ENCODE assay signal across 19 cellular contexts in genomic region chr11:64151337-64151736, GRCh38. TPM values are rescaled to one million over a fixed set of nuclear protein-coding genes. Genes with fewer than 3 reads are reported as not detected.
A peak's percentile ranks its signal among the peaks of the same experiment; 100 is the strongest.
DNase-seq lines count a peak whose midpoint lies in the region; ATAC-seq, FAIRE-seq and TF ChIP-seq lines count a peak whose summit lies in the region.
"Had no signal": no experiment of that assay in that cellular context is flagged by ENCODE, and none has a peak within 500 bp of the region (broad histone marks: within the 10 kb centered on the region; RNA-seq: fewer than 3 reads in every experiment).

No MANE protein-coding gene starts in this region.

- CTCF ChIA-PET in HepG2 (lab: Yijun Ruan, JAX; ENCODE audit: low intra/inter-chr PET ratio, low total read pairs), result no interaction called here

- H3K9me3 ChIP-seq in heart left ventricle (no peaks in the 10 kb centered on the region), HepG2 (ENCODE audit: low read length) (no peaks in the 10 kb centered on the region), right lobe of liver (no peaks in the 10 kb centered on the region), psoas muscle (no peaks in the 10 kb centered on the region), thyroid gland (no peaks in the 10 kb centered on the region)
- H3K9me3 ChIP-seq: BLaER1 had no signal

- no peak overlapping the region for H3K4me3 ChIP-seq in heart left ventricle
- H3K4me3 ChIP-seq in HepG2 (replicated peaks in 1 of 3; ENCODE audit: insufficient read depth in 1 of 3, low read depth in 2 of 3, low read length in 3 of 3), result no peak overlapping the region
- no peak overlapping the region for H3K4me3 ChIP-seq in right lobe of liver
- H3K4me3 ChIP-seq in psoas muscle, result peak overlapping the region; percentile 11
- no peak overlapping the region for H3K4me3 ChIP-seq in thyroid gland (replicated peaks in 1 of 3)
- H3K4me3 ChIP-seq: BLaER1, GM12878 had no signal

- ATAC-seq in heart left ventricle, result no peak
- ATAC-seq in Right ventricle myocardium superior (ENCODE audit: poor library complexity), result no peak
- no peak for ATAC-seq in HepG2
- no peak for ATAC-seq in right lobe of liver
- ATAC-seq in psoas muscle, result no peak
- no peak for ATAC-seq in HG03280 (IDR thresholded peaks at IDR 0.05; ENCODE audit: unreplicated experiment)
- ATAC-seq: GM12878, HCT116 had no signal

- TF ChIP-seq CTCF in heart left ventricle (IDR thresholded peaks at IDR 0.05), result no peak
- no peak for TF ChIP-seq CTCF in HepG2 (CRISPR knock-in tag; IDR thresholded peaks at IDR 0.05)
- TF ChIP-seq CTCF in right lobe of liver (IDR thresholded peaks at IDR 0.05), result no peak
- no peak for TF ChIP-seq CTCF in psoas muscle (IDR thresholded peaks at IDR 0.05)
- TF ChIP-seq CTCF in thyroid gland (IDR thresholded peaks at IDR 0.05), result no peak

- intact Hi-C loops in heart left ventricle (cut with DNase I), result loop anchor here in 3 of 10 donors (1.0 to 5.0 kb wide), 2 partner anchors 151 to 314 kb away; partner anchors contain the start of gene MARK2 (in 2 of the 3)
- intact Hi-C loops in Right ventricle myocardium superior (cut with DNase I), result loop anchor here (10.0 kb wide), 1 partner anchor 307 kb away; no protein-coding TSS in a partner anchor
- intact Hi-C loops in HepG2 (cut with micrococcal nuclease; ENCODE audit: unreplicated experiment), result loop anchor here (10.0 kb wide), 1 partner anchor 317 kb away; the partner anchor contains the start of gene MARK2
- intact Hi-C loops in right lobe of liver (cut with DNase I), result loop anchor here (2.0 to 5.0 kb wide), 2 partner anchors 151 to 154 kb away; no protein-coding TSS in a partner anchor
- intact Hi-C loops in psoas muscle (cut with DNase I), result loop anchor here (5.0 to 10.0 kb wide), 3 partner anchors 314 to 387 kb away; partner anchors contain the start of genes MARK2 (in 2 of the 2) and ZFTA (in 1 of the 2)
- intact Hi-C loops in thyroid gland (cut with DNase I), result loop anchor here (5.0 kb wide), 1 partner anchor 314 kb away; the partner anchor contains the start of gene MARK2

- H3K4me1 ChIP-seq in heart left ventricle, result peaks cover 0 to 61% (median 21%) of the 10 kb centered on the region in 12 donors
- peaks cover 22% of the 10 kb centered on the region for H3K4me1 ChIP-seq in HepG2 (ENCODE audit: insufficient read depth, low read length)
- H3K4me1 ChIP-seq in right lobe of liver, result peaks cover 0 to 13% (median 6%) of the 10 kb centered on the region in 4 donors
- H3K4me1 ChIP-seq in psoas muscle, result peaks cover 61% of the 10 kb centered on the region
- peaks cover 32 to 38% of the 10 kb centered on the region in 2 donors for H3K4me1 ChIP-seq in thyroid gland

- POLR2A ChIA-PET in HepG2 (lab: Yijun Ruan, JAX), result no interaction called here

- H2AFZ ChIP-seq in HepG2 (ENCODE audit: low read length), result no peak overlapping the region

- H3K27me3 ChIP-seq in heart left ventricle (no peaks in the 10 kb centered on the region), HepG2 (ENCODE audit: control insufficient read depth in 1 of 2, insufficient read depth in 2 of 2, low read length in 2 of 2) (no peaks in the 10 kb centered on the region), right lobe of liver (no peaks in the 10 kb centered on the region), psoas muscle (ENCODE audit: insufficient read depth in 3 of 3, low read length in 2 of 3) (no peaks in the 10 kb centered on the region), thyroid gland (no peaks in the 10 kb centered on the region)
- H3K27me3 ChIP-seq: BLaER1 had no signal

- no peak for TF ChIP-seq POLR2A in heart left ventricle (IDR thresholded peaks at IDR 0.05)
- no peak for TF ChIP-seq POLR2A in HepG2 (IDR thresholded peaks at IDR 0.05; ENCODE audit: insufficient read depth in 1 of 2, low read depth in 2 of 2, low read length in 2 of 2)
- TF ChIP-seq POLR2A in right lobe of liver (IDR thresholded peaks at IDR 0.05), result no peak
- no peak for TF ChIP-seq POLR2A in thyroid gland (IDR thresholded peaks at IDR 0.05)

- H3K79me2 ChIP-seq in HepG2 (ENCODE audit: insufficient read depth, low read length), result no peaks in the 10 kb centered on the region

- H3K4me2 ChIP-seq in HepG2 (ENCODE audit: low read depth, low read length), result no peak overlapping the region
- H3K4me2 ChIP-seq: BLaER1 had no signal

- in situ Hi-C loops in HepG2 (cut with HindIII; ENCODE audit: extremely low pct_ligation_motif_present, low pct_unique_long_range_greater_than_20kb), result no loop called here

- BruUV-seq in HepG2 (replicated peaks; lab: Mats Ljungman, UMichigan), result no TSS peak

- TF ChIP-seq EP300 in HepG2 (IDR thresholded peaks at IDR 0.05; ENCODE audit: low read depth in 2 of 2, low read length in 2 of 2) (no peak), HepG2 (CRISPR knock-in tag; IDR thresholded peaks at IDR 0.05; ENCODE audit: borderline replicate concordance) (no peak)

- no peak for TF ChIP-seq RAD21 in HepG2 (CRISPR knock-in tag; IDR thresholded peaks at IDR 0.05)

- peak overlapping the region in 9 of 12 donors; percentile 6 to 83 (median 76) for H3K27ac ChIP-seq in heart left ventricle
- H3K27ac ChIP-seq in HepG2 (ENCODE audit: extremely low read length, insufficient read depth, low read length), result no peak overlapping the region
- no peak overlapping the region for H3K27ac ChIP-seq in right lobe of liver
- peak overlapping the region; percentile 77 for H3K27ac ChIP-seq in psoas muscle
- H3K27ac ChIP-seq in thyroid gland, result peak overlapping the region; percentile 68 to 73 (median 68)

- no peak for FAIRE-seq in HepG2 (lab: Jason Lieb, UNC)
- FAIRE-seq: GM12878, HTR-8/SVneo had no signal

- WGBS in heart left ventricle, 4 donors, result 91 to 98% (median 96%) methylated on average over 5 to 8 of the region's 8 CpGs
- 95% methylated on average over 5 of the region's 8 CpGs for whole genome bisulfite sequencing in HepG2 (ENCODE audit: low lambda C conversion rate)
- WGBS in right lobe of liver (ENCODE audit: insufficient coverage, low coverage, low lambda C conversion rate, missing lambda C conversion rate), result 83% methylated on average over 1 of the region's 8 CpGs
- 79 to 89% (median 83%) methylated on average over 8 of the region's 8 CpGs for WGBS in psoas muscle, 3 donors
- WGBS in thyroid gland, 2 donors, result 87 to 93% methylated on average over 8 of the region's 8 CpGs

- H3K36me3 ChIP-seq in heart left ventricle (no peaks in the 10 kb centered on the region), HepG2 (replicated peaks in 1 of 2; ENCODE audit: control insufficient read depth in 1 of 2, insufficient read depth in 2 of 2, low read length in 2 of 2) (peaks cover 10 to 29% of the 10 kb centered on the region in 2 experiments; a peak in 4 of 5 replicates), right lobe of liver (peaks cover 0 to 3% (median 0%) of the 10 kb centered on the region in 4 donors), psoas muscle (ENCODE audit: insufficient read depth in 1 of 2, low read depth in 1 of 2) (peaks cover 0 to 16% of the 10 kb centered on the region in 2 donors), thyroid gland (no peaks in the 10 kb centered on the region)

- DNase-seq in heart left ventricle (no peak), Right ventricle myocardium superior (no peak), HepG2 (ENCODE audit: low spot score) (no peak), right lobe of liver (no peak), psoas muscle (no peak), thyroid gland (no peak), NCI-H1694 (lab: John Stamatoyannopoulos, UW) (no peak)
- DNase-seq: 8988T; CD4-positive, alpha-beta memory T cell; DND-41; EL; GOT3; H7; HFFc6 had no signal

- no peak overlapping the region for H3K9ac ChIP-seq in HepG2 (ENCODE audit: insufficient read depth, low read depth, low read length)
- H3K9ac ChIP-seq: BLaER1 had no signal

- H4K20me1 ChIP-seq in HepG2 (ENCODE audit: insufficient read depth, low read length), result peaks cover 24% of the 10 kb centered on the region; the same call in 1 of the 2 replicates

RNA-seq across cellular contexts. Expression of gene MACROD1, which starts 14.6 kb away (rescaled TPM):
- total RNA-seq in heart left ventricle (100 to 1,000 TPM in 6 of 9 donors, 10 to 100 TPM in 3; 61.3 to 166 (median 116) TPM), Right ventricle myocardium superior (124 TPM), HepG2 (2016; rRNA removed; fragmentation: Illumina TruSeq; extraction: Trizol) (34.5 and 39.6 TPM in 2 replicates), right lobe of liver (100 to 1,000 TPM in 1 of 6 experiments, 10 to 100 TPM in 5; 12.3 to 219 (median 27.8) TPM), psoas muscle (100 to 1,000 TPM; 151 to 206 (median 182) TPM), thyroid gland (10 to 100 TPM; 62.5 to 89.5 (median 70.0) TPM)
- polyA plus RNA-seq in heart left ventricle (100 to 1,000 TPM in 1 of 2 donors, 10 to 100 TPM in 1; 48.9 to 287 TPM), HepG2 (2011; rRNA removed) (23.1 and 33.3 TPM in 2 replicates), psoas muscle (100 to 1,000 TPM; 147 to 281 (median 177) TPM)
- 23.6 and 29.7 TPM in 2 replicates for total RNA-seq in HepG2 (2016; cell fraction: cytosol; rRNA removed; fragmentation: Illumina TruSeq; extraction: Trizol; ENCODE audit: low read depth)
- total RNA-seq in HepG2 (2016; cell fraction: insoluble cytoplasmic fraction; rRNA removed; fragmentation: Illumina TruSeq; extraction: Trizol), result 43.8 and 49.2 TPM in 2 replicates
- 16.2 and 21.8 TPM in 2 replicates for total RNA-seq in HepG2 (2016; cell fraction: membrane; rRNA removed; fragmentation: Illumina TruSeq; extraction: Trizol)
- 22.4 and 29.3 TPM in 2 replicates for total RNA-seq in HepG2 (2016; cell fraction: nucleus; rRNA removed; fragmentation: Illumina TruSeq; extraction: Trizol)
- 25.3 and 42.0 TPM in 2 replicates for polyA plus RNA-seq in HepG2 (2011; cell fraction: cytosol; rRNA removed)
- polyA plus RNA-seq in HepG2 (2011; cell fraction: nucleus; rRNA removed), result 93.7 and 126 TPM in 2 replicates
- polyA plus RNA-seq in HepG2 (2012), result 18.7 and 29.0 TPM in 2 replicates
- polyA plus RNA-seq in HepG2 (2016; cell fraction: cytosol; fragmentation: Illumina TruSeq; extraction: Trizol; ENCODE audit: low read depth), result 25.1 and 25.8 TPM in 2 replicates
- 30.6 and 31.8 TPM in 2 replicates for polyA plus RNA-seq in HepG2 (2016; cell fraction: insoluble cytoplasmic fraction; fragmentation: Illumina TruSeq; extraction: Trizol; ENCODE audit: low read depth)
- 19.9 and 25.0 TPM in 2 replicates for polyA plus RNA-seq in HepG2 (2016; cell fraction: membrane; fragmentation: Illumina TruSeq; extraction: Trizol; ENCODE audit: low read depth)
- polyA plus RNA-seq in HepG2 (2016; cell fraction: nucleus; fragmentation: Illumina TruSeq; extraction: Trizol; ENCODE audit: insufficient read depth, low read depth), result 40.3 and 41.4 TPM in 2 replicates
- polyA minus RNA-seq in HepG2 (2011; rRNA and poly(A)+ RNA removed; ENCODE audit: low replicate concordance), result 8.3 and 13.1 TPM in 2 replicates
- 10.1 and 10.9 TPM in 2 replicates for polyA minus RNA-seq in HepG2 (2011; cell fraction: cytosol; rRNA and poly(A)+ RNA removed)
- 17.8 and 21.0 TPM in 2 replicates for polyA minus RNA-seq in HepG2 (2011; cell fraction: nucleus; rRNA and poly(A)+ RNA removed)

RNA-seq across cellular contexts. Expression of gene STIP1, which starts 34.6 kb away (rescaled TPM):
- total RNA-seq in heart left ventricle (100 to 1,000 TPM in 2 of 9 donors, 10 to 100 TPM in 7; 74.9 to 143 (median 88.8) TPM), Right ventricle myocardium superior (116 TPM), HepG2 (2016; rRNA removed; fragmentation: Illumina TruSeq; extraction: Trizol) (217 and 245 TPM in 2 replicates), right lobe of liver (100 to 1,000 TPM in 1 of 6 experiments, 10 to 100 TPM in 5; 27.6 to 110 (median 59.4) TPM), psoas muscle (100 to 1,000 TPM; 124 to 194 (median 162) TPM), thyroid gland (100 to 1,000 TPM in 2 of 4 donors, 10 to 100 TPM in 2; 80.8 to 116 (median 106) TPM)
- polyA plus RNA-seq in heart left ventricle (100 to 1,000 TPM in 1 of 2 donors, 10 to 100 TPM in 1; 68.8 to 175 TPM), HepG2 (2011; rRNA removed) (81.1 and 83.3 TPM in 2 replicates), psoas muscle (100 to 1,000 TPM; 158 to 207 (median 205) TPM)
- total RNA-seq in HepG2 (2016; cell fraction: cytosol; rRNA removed; fragmentation: Illumina TruSeq; extraction: Trizol; ENCODE audit: low read depth), result 46.5 and 48.4 TPM in 2 replicates
- total RNA-seq in HepG2 (2016; cell fraction: insoluble cytoplasmic fraction; rRNA removed; fragmentation: Illumina TruSeq; extraction: Trizol), result 218 and 244 TPM in 2 replicates
- 61.0 and 67.1 TPM in 2 replicates for total RNA-seq in HepG2 (2016; cell fraction: membrane; rRNA removed; fragmentation: Illumina TruSeq; extraction: Trizol)
- 112 and 121 TPM in 2 replicates for total RNA-seq in HepG2 (2016; cell fraction: nucleus; rRNA removed; fragmentation: Illumina TruSeq; extraction: Trizol)
- polyA plus RNA-seq in HepG2 (2011; cell fraction: cytosol; rRNA removed), result 91.1 and 93.1 TPM in 2 replicates
- 60.8 and 70.1 TPM in 2 replicates for polyA plus RNA-seq in HepG2 (2011; cell fraction: nucleus; rRNA removed)
- polyA plus RNA-seq in HepG2 (2012), result 137 and 145 TPM in 2 replicates
- 30.4 and 33.4 TPM in 2 replicates for polyA plus RNA-seq in HepG2 (2016; cell fraction: cytosol; fragmentation: Illumina TruSeq; extraction: Trizol; ENCODE audit: low read depth)
- polyA plus RNA-seq in HepG2 (2016; cell fraction: insoluble cytoplasmic fraction; fragmentation: Illumina TruSeq; extraction: Trizol; ENCODE audit: low read depth), result 276 and 284 TPM in 2 replicates
- 43.9 and 49.3 TPM in 2 replicates for polyA plus RNA-seq in HepG2 (2016; cell fraction: membrane; fragmentation: Illumina TruSeq; extraction: Trizol; ENCODE audit: low read depth)
- polyA plus RNA-seq in HepG2 (2016; cell fraction: nucleus; fragmentation: Illumina TruSeq; extraction: Trizol; ENCODE audit: insufficient read depth, low read depth), result 175 and 176 TPM in 2 replicates
- polyA minus RNA-seq in HepG2 (2011; rRNA and poly(A)+ RNA removed; ENCODE audit: low replicate concordance), result 195 and 711 TPM in 2 replicates
- 90.4 and 98.8 TPM in 2 replicates for polyA minus RNA-seq in HepG2 (2011; cell fraction: cytosol; rRNA and poly(A)+ RNA removed)
- 84.3 and 104 TPM in 2 replicates for polyA minus RNA-seq in HepG2 (2011; cell fraction: nucleus; rRNA and poly(A)+ RNA removed)

RNA-seq across cellular contexts. Expression of gene FERMT3, which starts 55.2 kb away (rescaled TPM):
- total RNA-seq in heart left ventricle, result 10 to 100 TPM in 2 of 9 donors, 1 to 10 TPM in 7; 3.4 to 71.5 (median 5.7) TPM
- polyA plus RNA-seq in heart left ventricle, result 1 to 10 TPM; 2.8 to 7.9 TPM
- 6.0 TPM for total RNA-seq in Right ventricle myocardium superior
- total RNA-seq in HepG2 (2016; rRNA removed; fragmentation: Illumina TruSeq; extraction: Trizol), result not detected in 2 replicates
- not detected in 2 replicates for total RNA-seq in HepG2 (2016; cell fraction: cytosol; rRNA removed; fragmentation: Illumina TruSeq; extraction: Trizol; ENCODE audit: low read depth)
- 0.30 TPM in 1 of 2 replicates, not detected in the other for total RNA-seq in HepG2 (2016; cell fraction: insoluble cytoplasmic fraction; rRNA removed; fragmentation: Illumina TruSeq; extraction: Trizol)
- total RNA-seq in HepG2 (2016; cell fraction: membrane; rRNA removed; fragmentation: Illumina TruSeq; extraction: Trizol), result 0.22 TPM in 1 of 2 replicates, not detected in the other
- not detected in 2 replicates for total RNA-seq in HepG2 (2016; cell fraction: nucleus; rRNA removed; fragmentation: Illumina TruSeq; extraction: Trizol)
- polyA plus RNA-seq in HepG2 (2011; rRNA removed), result 0.16 and 0.29 TPM in 2 replicates
- 0.11 and 0.15 TPM in 2 replicates for polyA plus RNA-seq in HepG2 (2011; cell fraction: cytosol; rRNA removed)
- 2.4 and 3.6 TPM in 2 replicates for polyA plus RNA-seq in HepG2 (2011; cell fraction: nucleus; rRNA removed)
- 0.40 and 0.93 TPM in 2 replicates for polyA plus RNA-seq in HepG2 (2012)
- not detected in 2 replicates for polyA plus RNA-seq in HepG2 (2016; cell fraction: cytosol; fragmentation: Illumina TruSeq; extraction: Trizol; ENCODE audit: low read depth)
- polyA plus RNA-seq in HepG2 (2016; cell fraction: insoluble cytoplasmic fraction; fragmentation: Illumina TruSeq; extraction: Trizol; ENCODE audit: low read depth), result not detected in 2 replicates
- 0.08 TPM in 1 of 2 replicates, not detected in the other for polyA plus RNA-seq in HepG2 (2016; cell fraction: membrane; fragmentation: Illumina TruSeq; extraction: Trizol; ENCODE audit: low read depth)
- polyA plus RNA-seq in HepG2 (2016; cell fraction: nucleus; fragmentation: Illumina TruSeq; extraction: Trizol; ENCODE audit: insufficient read depth, low read depth), result 0.75 TPM in 1 of 2 replicates, not detected in the other
- polyA minus RNA-seq in HepG2 (2011; rRNA and poly(A)+ RNA removed; ENCODE audit: low replicate concordance), result 0.76 and 0.91 TPM in 2 replicates
- not detected in 2 replicates for polyA minus RNA-seq in HepG2 (2011; cell fraction: cytosol; rRNA and poly(A)+ RNA removed)
- 0.12 and 1.3 TPM in 2 replicates for polyA minus RNA-seq in HepG2 (2011; cell fraction: nucleus; rRNA and poly(A)+ RNA removed)
- total RNA-seq in right lobe of liver, result 10 to 100 TPM in 1 of 6 experiments, 1 to 10 TPM in 5; 5.1 to 17.3 (median 8.1) TPM
- 10 to 100 TPM in 1 of 4 donors, 1 to 10 TPM in 3; 6.7 to 11.7 (median 8.4) TPM for total RNA-seq in psoas muscle
- polyA plus RNA-seq in psoas muscle, result 1 to 10 TPM; 2.5 to 4.3 (median 3.0) TPM
- total RNA-seq in thyroid gland, result 10 to 100 TPM in 2 of 4 donors, 1 to 10 TPM in 2; 7.6 to 13.9 (median 10.8) TPM

Comparison
In these comparisons a context has a peak if more than half of its experiments do, and no peak if none do; other contexts are left out.
1. H3K27ac ChIP-seq: peak in heart left ventricle (9 of 12), psoas muscle (single experiment) and thyroid gland (3 of 3); none in HepG2 (single experiment) and right lobe of liver (0 of 3).